Comparison of ENCODE assay signal across 8 cellular contexts in the genomic region with DNA sequence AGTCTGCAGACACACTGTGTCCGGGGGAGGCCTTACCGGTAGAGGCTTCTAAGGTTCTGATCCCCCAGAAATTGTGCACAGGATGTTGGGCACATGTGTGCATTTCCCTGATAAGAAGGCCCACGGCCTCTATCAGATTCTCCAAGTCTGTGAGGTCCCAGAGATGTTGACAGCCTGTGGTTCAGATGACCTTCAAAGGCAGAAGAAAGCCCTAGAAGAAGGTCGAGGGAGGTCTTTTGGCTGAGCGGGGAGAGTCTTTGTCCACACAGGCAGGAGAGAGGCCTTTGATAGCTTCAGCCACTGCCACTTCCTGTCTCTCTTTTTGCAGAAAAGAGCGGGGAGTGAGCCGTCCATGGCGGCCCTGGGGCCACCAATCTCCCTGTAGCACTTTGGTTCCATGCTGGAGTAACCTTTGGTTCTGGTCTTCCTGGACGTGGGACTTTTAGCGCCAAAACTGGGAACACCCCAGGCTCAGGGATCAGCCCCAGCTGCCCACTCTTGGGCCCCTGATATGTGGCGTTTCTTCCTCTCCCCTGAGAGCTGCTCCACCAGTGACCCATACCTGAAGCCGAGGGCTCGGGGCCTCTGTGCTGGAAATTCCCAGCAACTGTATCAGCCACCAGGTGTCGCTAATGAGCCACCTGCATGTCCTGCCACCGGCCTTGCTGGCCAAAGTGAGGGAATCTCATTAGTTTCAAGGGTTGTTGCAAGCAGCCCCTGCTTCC. TPM values are rescaled to one million over a fixed set of nuclear protein-coding genes. Genes with fewer than 3 reads are reported as not detected.
DNase-seq lines count a peak whose midpoint lies in the region; ATAC-seq and TF ChIP-seq lines count a peak whose summit lies in the region.

No MANE protein-coding gene starts in this region.

- peak; percentile 98 for TF ChIP-seq CTCF in choroid plexus epithelial cell (conservative IDR thresholded peaks at IDR 0.05; ENCODE audit: low read depth, low read length)

- peak; percentile 84 for ATAC-seq in left lobe of liver
- no peak for ATAC-seq in HG02938 (IDR thresholded peaks at IDR 0.05; ENCODE audit: unreplicated experiment)

- no peak overlapping the region for H3K4me3 ChIP-seq in choroid plexus epithelial cell (ENCODE audit: low read depth, low read length)

- peak; percentile 85 for DNase-seq in AG08395 (ENCODE audit: low spot score)
- DNase-seq in GM19238 (ENCODE audit: insufficient read length, low spot score) = peak; percentile 76
- DNase-seq in NCI-H510A treated with DMSO at 0.1 percent for 48 hours (lab: John Stamatoyannopoulos, UW) = peak; percentile 49
- DNase-seq in activated CD4-positive, alpha-beta T cell treated with anti-CD3 and anti-CD28 coated beads for 4 hours = peak; percentile 66 to 74
- peak; percentile 81 for DNase-seq in choroid plexus epithelial cell (ENCODE audit: low read depth)
- DNase-seq in left lobe of liver (ENCODE audit: low spot score) = peak; percentile 76
- peak; percentile 55 to 70 for DNase-seq in stimulated activated CD4-positive, alpha-beta T cell treated with anti-CD3 and anti-CD28 coated beads, Interleukin-4, amount 100 ng/mL, for 4 hours

RNA-seq across cellular contexts. Expression of gene LGALS9, which starts 28.1 kb away (rescaled TPM):
- total RNA-seq in left lobe of liver = 12.0 TPM
